Comparison of ENCODE assay signal across 1 cellular context in genomic region chr3:158168996-158169573, GRCh38.
TF ChIP-seq lines count a peak whose summit lies in the region.

No MANE protein-coding gene starts in this region.

TF ChIP-seq in A549, 52 proteins besides CTCF, POLR2A, EP300 and RAD21 (continued from another document):
- TF ChIP-seq NPAS2 (CRISPR knock-in tag; IDR thresholded peaks at IDR 0.05; ENCODE audit: borderline replicate concordance) (no peak), CHD4 (IDR thresholded peaks at IDR 0.05; ENCODE audit: borderline replicate concordance) (no peak), HES2 (IDR thresholded peaks at IDR 0.05) (no peak), ZC3H11A (IDR thresholded peaks at IDR 0.05) (no peak), RCOR1 (IDR thresholded peaks at IDR 0.05; ENCODE audit: low read depth, low read length) (no peak), USF2 (IDR thresholded peaks at IDR 0.05) (no peak)
